ENCODE assay signal across 1 cellular context in the genomic region with DNA sequence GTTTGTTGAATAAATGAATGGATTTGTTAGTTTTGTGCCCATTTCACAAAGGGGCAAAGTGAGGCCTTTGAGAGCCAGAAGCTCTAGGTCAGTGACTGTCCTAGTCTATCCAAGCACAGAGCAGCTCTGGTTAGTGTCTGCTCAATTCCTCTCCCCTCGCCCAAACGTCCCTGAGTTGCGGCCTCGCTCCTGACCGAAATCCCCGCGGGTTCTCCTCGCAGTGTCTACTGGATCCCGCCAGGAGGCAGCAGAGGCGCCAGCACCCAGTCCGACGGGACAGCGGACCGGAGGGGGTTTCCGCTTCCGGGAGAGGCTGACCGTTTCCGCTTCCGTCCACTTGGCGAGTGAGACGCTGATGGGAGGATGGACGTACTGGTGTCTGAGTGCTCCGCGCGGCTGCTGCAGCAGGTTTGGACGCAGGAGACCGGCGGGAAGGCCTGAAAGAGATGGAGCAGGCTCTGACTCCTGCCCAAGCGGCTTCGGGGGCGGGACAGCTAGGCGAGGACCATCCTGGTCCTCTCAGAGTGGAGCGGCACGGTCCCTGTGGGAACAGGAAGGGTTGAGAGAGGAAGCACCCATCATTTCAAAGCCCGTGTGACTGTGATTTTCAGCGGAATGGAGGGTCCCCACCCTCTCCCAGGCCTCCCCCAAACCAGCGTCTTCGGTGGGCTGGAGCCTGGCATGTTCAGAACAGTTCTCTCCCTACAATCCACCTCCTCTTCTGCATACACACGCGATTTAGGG.
TF ChIP-seq lines count a peak whose summit lies in the region.

A gene (plus strand): TSS at position 336 of the 744 bp plus-strand sequence. CDS start 28 bp downstream, at position 364.

TF ChIP-seq in K562, 482 proteins besides CTCF, POLR2A, EP300 and RAD21 (continued from another document and continues in another):
- TF ChIP-seq CTBP1 (IDR thresholded peaks at IDR 0.05; ENCODE audit: borderline replicate concordance) (peak; percentile 60; the same call in 1 of the 2 replicates), FOXK1 (CRISPR knock-in tag; IDR thresholded peaks at IDR 0.05; ENCODE audit: borderline replicate concordance) (no peak), SUPT5H (IDR thresholded peaks at IDR 0.05) (peak; percentile 99), KLF13 (tag; IDR thresholded peaks at IDR 0.05; ENCODE audit: borderline replicate concordance, low read depth) (no peak), XRCC3 (IDR thresholded peaks at IDR 0.05) (no peak), ZNF253 (CRISPR knock-in tag; conservative IDR thresholded peaks at IDR 0.05) (no peak), ZNF696 (CRISPR knock-in tag; conservative IDR thresholded peaks at IDR 0.05) (no peak), STAT5A (IDR thresholded peaks at IDR 0.05; ENCODE audit: borderline replicate concordance, low read length) (no peak), NCOA2 (IDR thresholded peaks at IDR 0.05; ENCODE audit: partially characterized antibody in 2 of 2) (no peak), ARNT (IDR thresholded peaks at IDR 0.05) (no peak; a peak in 1 of 4 replicates), SIRT6 (IDR thresholded peaks at IDR 0.05; ENCODE audit: low read depth, low read length) (no peak), RAD51 (IDR thresholded peaks at IDR 0.05; ENCODE audit: borderline replicate concordance, low read depth) (no peak), RFX7 (CRISPR knock-in tag; IDR thresholded peaks at IDR 0.05) (no peak), OTX1 (CRISPR knock-in tag; IDR thresholded peaks at IDR 0.05) (no peak), CBX8 (IDR thresholded peaks at IDR 0.05; ENCODE audit: borderline replicate concordance, extremely low read depth, low read depth, low read length, poor library complexity, severe bottlenecking) (no peak), ZNF282 (CRISPR knock-in tag; IDR thresholded peaks at IDR 0.05) (no peak), SMC3 (conservative IDR thresholded peaks at IDR 0.05; ENCODE audit: insufficient read depth, low read depth, low read length) (peak; percentile 68; the same call in 1 of the 2 replicates), ZZZ3 (IDR thresholded peaks at IDR 0.05) (no peak; the same call in 1 of the 2 replicates), GABPA (tag; conservative IDR thresholded peaks at IDR 0.05; ENCODE audit: low read depth) (peak; percentile 99), SAFB2 (IDR thresholded peaks at IDR 0.05; ENCODE audit: borderline replicate concordance, low read depth, low read length, severe bottlenecking) (no peak)
- TF ChIP-seq, protein P1, sequence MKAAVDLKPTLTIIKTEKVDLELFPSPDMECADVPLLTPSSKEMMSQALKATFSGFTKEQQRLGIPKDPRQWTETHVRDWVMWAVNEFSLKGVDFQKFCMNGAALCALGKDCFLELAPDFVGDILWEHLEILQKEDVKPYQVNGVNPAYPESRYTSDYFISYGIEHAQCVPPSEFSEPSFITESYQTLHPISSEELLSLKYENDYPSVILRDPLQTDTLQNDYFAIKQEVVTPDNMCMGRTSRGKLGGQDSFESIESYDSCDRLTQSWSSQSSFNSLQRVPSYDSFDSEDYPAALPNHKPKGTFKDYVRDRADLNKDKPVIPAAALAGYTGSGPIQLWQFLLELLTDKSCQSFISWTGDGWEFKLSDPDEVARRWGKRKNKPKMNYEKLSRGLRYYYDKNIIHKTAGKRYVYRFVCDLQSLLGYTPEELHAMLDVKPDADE (conservative IDR thresholded peaks at IDR 0.05; ENCODE audit: control insufficient read depth, low read depth, low read length) = peak; percentile 55; the same call in 1 of the 2 replicates
- TF ChIP-seq, protein P2, sequence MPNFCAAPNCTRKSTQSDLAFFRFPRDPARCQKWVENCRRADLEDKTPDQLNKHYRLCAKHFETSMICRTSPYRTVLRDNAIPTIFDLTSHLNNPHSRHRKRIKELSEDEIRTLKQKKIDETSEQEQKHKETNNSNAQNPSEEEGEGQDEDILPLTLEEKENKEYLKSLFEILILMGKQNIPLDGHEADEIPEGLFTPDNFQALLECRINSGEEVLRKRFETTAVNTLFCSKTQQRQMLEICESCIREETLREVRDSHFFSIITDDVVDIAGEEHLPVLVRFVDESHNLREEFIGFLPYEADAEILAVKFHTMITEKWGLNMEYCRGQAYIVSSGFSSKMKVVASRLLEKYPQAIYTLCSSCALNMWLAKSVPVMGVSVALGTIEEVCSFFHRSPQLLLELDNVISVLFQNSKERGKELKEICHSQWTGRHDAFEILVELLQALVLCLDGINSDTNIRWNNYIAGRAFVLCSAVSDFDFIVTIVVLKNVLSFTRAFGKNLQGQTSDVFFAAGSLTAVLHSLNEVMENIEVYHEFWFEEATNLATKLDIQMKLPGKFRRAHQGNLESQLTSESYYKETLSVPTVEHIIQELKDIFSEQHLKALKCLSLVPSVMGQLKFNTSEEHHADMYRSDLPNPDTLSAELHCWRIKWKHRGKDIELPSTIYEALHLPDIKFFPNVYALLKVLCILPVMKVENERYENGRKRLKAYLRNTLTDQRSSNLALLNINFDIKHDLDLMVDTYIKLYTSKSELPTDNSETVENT (CRISPR knock-in tag; IDR thresholded peaks at IDR 0.05) = peak; percentile 72
- TF ChIP-seq, protein P3, sequence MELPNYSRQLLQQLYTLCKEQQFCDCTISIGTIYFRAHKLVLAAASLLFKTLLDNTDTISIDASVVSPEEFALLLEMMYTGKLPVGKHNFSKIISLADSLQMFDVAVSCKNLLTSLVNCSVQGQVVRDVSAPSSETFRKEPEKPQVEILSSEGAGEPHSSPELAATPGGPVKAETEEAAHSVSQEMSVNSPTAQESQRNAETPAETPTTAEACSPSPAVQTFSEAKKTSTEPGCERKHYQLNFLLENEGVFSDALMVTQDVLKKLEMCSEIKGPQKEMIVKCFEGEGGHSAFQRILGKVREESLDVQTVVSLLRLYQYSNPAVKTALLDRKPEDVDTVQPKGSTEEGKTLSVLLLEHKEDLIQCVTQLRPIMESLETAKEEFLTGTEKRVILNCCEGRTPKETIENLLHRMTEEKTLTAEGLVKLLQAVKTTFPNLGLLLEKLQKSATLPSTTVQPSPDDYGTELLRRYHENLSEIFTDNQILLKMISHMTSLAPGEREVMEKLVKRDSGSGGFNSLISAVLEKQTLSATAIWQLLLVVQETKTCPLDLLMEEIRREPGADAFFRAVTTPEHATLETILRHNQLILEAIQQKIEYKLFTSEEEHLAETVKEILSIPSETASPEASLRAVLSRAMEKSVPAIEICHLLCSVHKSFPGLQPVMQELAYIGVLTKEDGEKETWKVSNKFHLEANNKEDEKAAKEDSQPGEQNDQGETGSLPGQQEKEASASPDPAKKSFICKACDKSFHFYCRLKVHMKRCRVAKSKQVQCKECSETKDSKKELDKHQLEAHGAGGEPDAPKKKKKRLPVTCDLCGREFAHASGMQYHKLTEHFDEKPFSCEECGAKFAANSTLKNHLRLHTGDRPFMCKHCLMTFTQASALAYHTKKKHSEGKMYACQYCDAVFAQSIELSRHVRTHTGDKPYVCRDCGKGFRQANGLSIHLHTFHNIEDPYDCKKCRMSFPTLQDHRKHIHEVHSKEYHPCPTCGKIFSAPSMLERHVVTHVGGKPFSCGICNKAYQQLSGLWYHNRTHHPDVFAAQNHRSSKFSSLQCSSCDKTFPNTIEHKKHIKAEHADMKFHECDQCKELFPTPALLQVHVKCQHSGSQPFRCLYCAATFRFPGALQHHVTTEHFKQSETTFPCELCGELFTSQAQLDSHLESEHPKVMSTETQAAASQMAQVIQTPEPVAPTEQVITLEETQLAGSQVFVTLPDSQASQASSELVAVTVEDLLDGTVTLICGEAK (IDR thresholded peaks at IDR 0.05) = peak; percentile 99
- TF ChIP-seq, protein P3 (CRISPR knock-in tag; IDR thresholded peaks at IDR 0.05) = no peak
- TF ChIP-seq, protein P4, sequence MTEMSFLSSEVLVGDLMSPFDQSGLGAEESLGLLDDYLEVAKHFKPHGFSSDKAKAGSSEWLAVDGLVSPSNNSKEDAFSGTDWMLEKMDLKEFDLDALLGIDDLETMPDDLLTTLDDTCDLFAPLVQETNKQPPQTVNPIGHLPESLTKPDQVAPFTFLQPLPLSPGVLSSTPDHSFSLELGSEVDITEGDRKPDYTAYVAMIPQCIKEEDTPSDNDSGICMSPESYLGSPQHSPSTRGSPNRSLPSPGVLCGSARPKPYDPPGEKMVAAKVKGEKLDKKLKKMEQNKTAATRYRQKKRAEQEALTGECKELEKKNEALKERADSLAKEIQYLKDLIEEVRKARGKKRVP (CRISPR knock-in tag; IDR thresholded peaks at IDR 0.05) = no peak
- TF ChIP-seq, protein P5, sequence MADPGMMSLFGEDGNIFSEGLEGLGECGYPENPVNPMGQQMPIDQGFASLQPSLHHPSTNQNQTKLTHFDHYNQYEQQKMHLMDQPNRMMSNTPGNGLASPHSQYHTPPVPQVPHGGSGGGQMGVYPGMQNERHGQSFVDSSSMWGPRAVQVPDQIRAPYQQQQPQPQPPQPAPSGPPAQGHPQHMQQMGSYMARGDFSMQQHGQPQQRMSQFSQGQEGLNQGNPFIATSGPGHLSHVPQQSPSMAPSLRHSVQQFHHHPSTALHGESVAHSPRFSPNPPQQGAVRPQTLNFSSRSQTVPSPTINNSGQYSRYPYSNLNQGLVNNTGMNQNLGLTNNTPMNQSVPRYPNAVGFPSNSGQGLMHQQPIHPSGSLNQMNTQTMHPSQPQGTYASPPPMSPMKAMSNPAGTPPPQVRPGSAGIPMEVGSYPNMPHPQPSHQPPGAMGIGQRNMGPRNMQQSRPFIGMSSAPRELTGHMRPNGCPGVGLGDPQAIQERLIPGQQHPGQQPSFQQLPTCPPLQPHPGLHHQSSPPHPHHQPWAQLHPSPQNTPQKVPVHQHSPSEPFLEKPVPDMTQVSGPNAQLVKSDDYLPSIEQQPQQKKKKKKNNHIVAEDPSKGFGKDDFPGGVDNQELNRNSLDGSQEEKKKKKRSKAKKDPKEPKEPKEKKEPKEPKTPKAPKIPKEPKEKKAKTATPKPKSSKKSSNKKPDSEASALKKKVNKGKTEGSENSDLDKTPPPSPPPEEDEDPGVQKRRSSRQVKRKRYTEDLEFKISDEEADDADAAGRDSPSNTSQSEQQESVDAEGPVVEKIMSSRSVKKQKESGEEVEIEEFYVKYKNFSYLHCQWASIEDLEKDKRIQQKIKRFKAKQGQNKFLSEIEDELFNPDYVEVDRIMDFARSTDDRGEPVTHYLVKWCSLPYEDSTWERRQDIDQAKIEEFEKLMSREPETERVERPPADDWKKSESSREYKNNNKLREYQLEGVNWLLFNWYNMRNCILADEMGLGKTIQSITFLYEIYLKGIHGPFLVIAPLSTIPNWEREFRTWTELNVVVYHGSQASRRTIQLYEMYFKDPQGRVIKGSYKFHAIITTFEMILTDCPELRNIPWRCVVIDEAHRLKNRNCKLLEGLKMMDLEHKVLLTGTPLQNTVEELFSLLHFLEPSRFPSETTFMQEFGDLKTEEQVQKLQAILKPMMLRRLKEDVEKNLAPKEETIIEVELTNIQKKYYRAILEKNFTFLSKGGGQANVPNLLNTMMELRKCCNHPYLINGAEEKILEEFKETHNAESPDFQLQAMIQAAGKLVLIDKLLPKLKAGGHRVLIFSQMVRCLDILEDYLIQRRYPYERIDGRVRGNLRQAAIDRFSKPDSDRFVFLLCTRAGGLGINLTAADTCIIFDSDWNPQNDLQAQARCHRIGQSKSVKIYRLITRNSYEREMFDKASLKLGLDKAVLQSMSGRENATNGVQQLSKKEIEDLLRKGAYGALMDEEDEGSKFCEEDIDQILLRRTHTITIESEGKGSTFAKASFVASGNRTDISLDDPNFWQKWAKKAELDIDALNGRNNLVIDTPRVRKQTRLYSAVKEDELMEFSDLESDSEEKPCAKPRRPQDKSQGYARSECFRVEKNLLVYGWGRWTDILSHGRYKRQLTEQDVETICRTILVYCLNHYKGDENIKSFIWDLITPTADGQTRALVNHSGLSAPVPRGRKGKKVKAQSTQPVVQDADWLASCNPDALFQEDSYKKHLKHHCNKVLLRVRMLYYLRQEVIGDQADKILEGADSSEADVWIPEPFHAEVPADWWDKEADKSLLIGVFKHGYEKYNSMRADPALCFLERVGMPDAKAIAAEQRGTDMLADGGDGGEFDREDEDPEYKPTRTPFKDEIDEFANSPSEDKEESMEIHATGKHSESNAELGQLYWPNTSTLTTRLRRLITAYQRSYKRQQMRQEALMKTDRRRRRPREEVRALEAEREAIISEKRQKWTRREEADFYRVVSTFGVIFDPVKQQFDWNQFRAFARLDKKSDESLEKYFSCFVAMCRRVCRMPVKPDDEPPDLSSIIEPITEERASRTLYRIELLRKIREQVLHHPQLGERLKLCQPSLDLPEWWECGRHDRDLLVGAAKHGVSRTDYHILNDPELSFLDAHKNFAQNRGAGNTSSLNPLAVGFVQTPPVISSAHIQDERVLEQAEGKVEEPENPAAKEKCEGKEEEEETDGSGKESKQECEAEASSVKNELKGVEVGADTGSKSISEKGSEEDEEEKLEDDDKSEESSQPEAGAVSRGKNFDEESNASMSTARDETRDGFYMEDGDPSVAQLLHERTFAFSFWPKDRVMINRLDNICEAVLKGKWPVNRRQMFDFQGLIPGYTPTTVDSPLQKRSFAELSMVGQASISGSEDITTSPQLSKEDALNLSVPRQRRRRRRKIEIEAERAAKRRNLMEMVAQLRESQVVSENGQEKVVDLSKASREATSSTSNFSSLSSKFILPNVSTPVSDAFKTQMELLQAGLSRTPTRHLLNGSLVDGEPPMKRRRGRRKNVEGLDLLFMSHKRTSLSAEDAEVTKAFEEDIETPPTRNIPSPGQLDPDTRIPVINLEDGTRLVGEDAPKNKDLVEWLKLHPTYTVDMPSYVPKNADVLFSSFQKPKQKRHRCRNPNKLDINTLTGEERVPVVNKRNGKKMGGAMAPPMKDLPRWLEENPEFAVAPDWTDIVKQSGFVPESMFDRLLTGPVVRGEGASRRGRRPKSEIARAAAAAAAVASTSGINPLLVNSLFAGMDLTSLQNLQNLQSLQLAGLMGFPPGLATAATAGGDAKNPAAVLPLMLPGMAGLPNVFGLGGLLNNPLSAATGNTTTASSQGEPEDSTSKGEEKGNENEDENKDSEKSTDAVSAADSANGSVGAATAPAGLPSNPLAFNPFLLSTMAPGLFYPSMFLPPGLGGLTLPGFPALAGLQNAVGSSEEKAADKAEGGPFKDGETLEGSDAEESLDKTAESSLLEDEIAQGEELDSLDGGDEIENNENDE (IDR thresholded peaks at IDR 0.05; ENCODE audit: low read depth, low read length) = no peak
